In genomic region chr3:71421475-71421819, GRCh38 we compare ENCODE assay signal across 11 cellular contexts.
DNase-seq lines count a peak whose midpoint lies in the region; ATAC-seq and TF ChIP-seq lines count a peak whose summit lies in the region.
"Had no signal": no experiment of that assay in that cellular context is flagged by ENCODE, and none has a peak within 500 bp of the region (broad histone marks: within the 10 kb centered on the region; RNA-seq: fewer than 3 reads in every experiment).

No MANE protein-coding gene starts in this region.

- H3K4me1 Mint-ChIP-seq in CD8-positive, alpha-beta T cell (ENCODE audit: low read depth) = peaks cover 93% of the 10 kb centered on the region
- peaks cover 89% of the 10 kb centered on the region for H3K4me1 Mint-ChIP-seq in activated CD4-positive, alpha-beta memory T cell treated with anti-CD3 and anti-CD28 coated beads for 36 hours (ENCODE audit: low read depth)

- no peak for TF ChIP-seq POLR2A in lower leg skin (IDR thresholded peaks at IDR 0.05)

- POLR2A ChIA-PET in CD8-positive, alpha-beta T cell (lab: Charles Lee) = interaction anchor here (0.7 to 2.2 kb wide), 6 partner anchors 11 to 73 kb away, joined by 3 to 6 read pairs (median 3); no protein-coding TSS in a partner anchor
- POLR2A ChIA-PET in activated CD4-positive, alpha-beta memory T cell treated with anti-CD3 and anti-CD28 coated beads for 36 hours (lab: Charles Lee) = interaction anchor here (0.8 to 2.4 kb wide), 9 partner anchors 33 to 410 kb away, joined by 3 to 16 read pairs (median 5); partner anchors contain the start of gene FOXP1

- H3K27ac Mint-ChIP-seq in CD8-positive, alpha-beta T cell = peak overlapping the region; percentile 98
- peak overlapping the region; percentile 85 for H3K27ac Mint-ChIP-seq in activated CD4-positive, alpha-beta memory T cell treated with anti-CD3 and anti-CD28 coated beads for 36 hours

- intact Hi-C loops in CD8-positive, alpha-beta T cell (cut with DNase I, micrococcal nuclease) = no loop called here
- intact Hi-C loops in activated CD4-positive, alpha-beta memory T cell treated with anti-CD3 and anti-CD28 coated beads for 36 hours (cut with micrococcal nuclease) = loop anchor here (5.0 to 10.0 kb wide), 2 partner anchors 117 to 161 kb away; partner anchors contain the start of gene FOXP1
- intact Hi-C loops in left ventricle myocardium superior (cut with micrococcal nuclease) = no loop called here
- intact Hi-C loops in lower leg skin (cut with DNase I; ENCODE audit: low total_unique reads) = no loop called here

- peaks cover 91% of the 10 kb centered on the region for H3K4me1 ChIP-seq in CD8-positive, alpha-beta T cell (ENCODE audit: insufficient read depth, low read length)
- H3K4me1 ChIP-seq: gastrocnemius medialis had no signal

- no peaks in the 10 kb centered on the region for H3K9me3 ChIP-seq in CD8-positive, alpha-beta T cell (ENCODE audit: low read length)
- H3K9me3 ChIP-seq: gastrocnemius medialis had no signal

- no peak for TF ChIP-seq CTCF in CD8-positive, alpha-beta T cell (IDR thresholded peaks at IDR 0.05)
- no peak for TF ChIP-seq CTCF in lower leg skin (IDR thresholded peaks at IDR 0.05)

- no peaks in the 10 kb centered on the region for H3K9me3 Mint-ChIP-seq in CD8-positive, alpha-beta T cell
- H3K9me3 Mint-ChIP-seq in activated CD4-positive, alpha-beta memory T cell treated with anti-CD3 and anti-CD28 coated beads for 36 hours = no peaks in the 10 kb centered on the region
- H3K9me3 Mint-ChIP-seq: H9 had no signal

- 93 to 99% methylated on average over 4 of the region's 4 CpGs for WGBS in lower leg skin, 2 donors

- H3K4me3 ChIP-seq in CD8-positive, alpha-beta T cell (ENCODE audit: low read depth, low read length) = no peak overlapping the region
- H3K4me3 ChIP-seq in lower leg skin (ENCODE audit: low read depth, poor library complexity, severe bottlenecking) = no peak overlapping the region
- H3K4me3 ChIP-seq: gastrocnemius medialis had no signal

- peaks cover 29% of the 10 kb centered on the region for H3K36me3 Mint-ChIP-seq in CD8-positive, alpha-beta T cell
- peaks cover 12% of the 10 kb centered on the region for H3K36me3 Mint-ChIP-seq in activated CD4-positive, alpha-beta memory T cell treated with anti-CD3 and anti-CD28 coated beads for 36 hours

- peak overlapping the region; percentile 67 for H3K27ac ChIP-seq in CD8-positive, alpha-beta T cell (ENCODE audit: low read depth, low read length)
- H3K27ac ChIP-seq: gastrocnemius medialis had no signal

- ATAC-seq in CD8-positive, alpha-beta T cell = no peak
- peak; percentile 64 for ATAC-seq in GM19438 (IDR thresholded peaks at IDR 0.05; ENCODE audit: low read depth, unreplicated experiment)
- peak; percentile 71 for ATAC-seq in HG03045 (IDR thresholded peaks at IDR 0.05; ENCODE audit: unreplicated experiment)
- no peak for ATAC-seq in left ventricle myocardium superior
- ATAC-seq: gastrocnemius medialis had no signal

- no peaks in the 10 kb centered on the region for H3K36me3 ChIP-seq in CD8-positive, alpha-beta T cell (ENCODE audit: insufficient read depth, low read length)
- H3K36me3 ChIP-seq: gastrocnemius medialis had no signal

- no peak for DNase-seq in CD8-positive, alpha-beta T cell
- DNase-seq in activated CD4-positive, alpha-beta memory T cell treated with anti-CD3 and anti-CD28 coated beads for 36 hours = no peak
- DNase-seq in left ventricle myocardium superior = no peak
- no peak for DNase-seq in lower leg skin (ENCODE audit: low spot score in 2 of 2)
- DNase-seq in GOT3 (lab: John Stamatoyannopoulos, UW) = no peak
- no peak for DNase-seq in stimulated activated CD4-positive, alpha-beta T cell treated with anti-CD3 and anti-CD28 coated beads, Interleukin-4, amount 100 ng/mL, for 24 hours
- DNase-seq: gastrocnemius medialis, H9, NCI-H2171 had no signal

- H3K27me3 ChIP-seq in CD8-positive, alpha-beta T cell (ENCODE audit: insufficient read depth, low read length) = no peaks in the 10 kb centered on the region
- H3K27me3 ChIP-seq: gastrocnemius medialis had no signal

- H3K27me3 Mint-ChIP-seq in CD8-positive, alpha-beta T cell (ENCODE audit: low read depth) = no peaks in the 10 kb centered on the region
- H3K27me3 Mint-ChIP-seq in activated CD4-positive, alpha-beta memory T cell treated with anti-CD3 and anti-CD28 coated beads for 36 hours = no peaks in the 10 kb centered on the region

- H3K4me3 Mint-ChIP-seq in CD8-positive, alpha-beta T cell = peak overlapping the region; percentile 20
- peak overlapping the region; percentile 44 for H3K4me3 Mint-ChIP-seq in activated CD4-positive, alpha-beta memory T cell treated with anti-CD3 and anti-CD28 coated beads for 36 hours
- H3K4me3 Mint-ChIP-seq: H9 had no signal

- CTCF ChIA-PET in CD8-positive, alpha-beta T cell (lab: Charles Lee) = interaction anchor here (0.9 to 1.9 kb wide), 3 partner anchors 23 to 74 kb away, joined by 3 to 5 read pairs (median 4); no protein-coding TSS in a partner anchor
- CTCF ChIA-PET in activated CD4-positive, alpha-beta memory T cell treated with anti-CD3 and anti-CD28 coated beads for 36 hours (lab: Charles Lee) = interaction anchor here (2.3 kb wide), 1 partner anchor 23 kb away, joined by 10 read pairs; no protein-coding TSS in a partner anchor

Comparison
In these comparisons a context has a peak if more than half of its experiments do, and no peak if none do; other contexts are left out.
1. ATAC-seq: peak in GM19438 (single experiment) and HG03045 (single experiment); none in CD8-positive, alpha-beta T cell (single experiment) and left ventricle myocardium superior (single experiment).